7 cellular contexts compared by ENCODE assay signal in the genomic region with DNA sequence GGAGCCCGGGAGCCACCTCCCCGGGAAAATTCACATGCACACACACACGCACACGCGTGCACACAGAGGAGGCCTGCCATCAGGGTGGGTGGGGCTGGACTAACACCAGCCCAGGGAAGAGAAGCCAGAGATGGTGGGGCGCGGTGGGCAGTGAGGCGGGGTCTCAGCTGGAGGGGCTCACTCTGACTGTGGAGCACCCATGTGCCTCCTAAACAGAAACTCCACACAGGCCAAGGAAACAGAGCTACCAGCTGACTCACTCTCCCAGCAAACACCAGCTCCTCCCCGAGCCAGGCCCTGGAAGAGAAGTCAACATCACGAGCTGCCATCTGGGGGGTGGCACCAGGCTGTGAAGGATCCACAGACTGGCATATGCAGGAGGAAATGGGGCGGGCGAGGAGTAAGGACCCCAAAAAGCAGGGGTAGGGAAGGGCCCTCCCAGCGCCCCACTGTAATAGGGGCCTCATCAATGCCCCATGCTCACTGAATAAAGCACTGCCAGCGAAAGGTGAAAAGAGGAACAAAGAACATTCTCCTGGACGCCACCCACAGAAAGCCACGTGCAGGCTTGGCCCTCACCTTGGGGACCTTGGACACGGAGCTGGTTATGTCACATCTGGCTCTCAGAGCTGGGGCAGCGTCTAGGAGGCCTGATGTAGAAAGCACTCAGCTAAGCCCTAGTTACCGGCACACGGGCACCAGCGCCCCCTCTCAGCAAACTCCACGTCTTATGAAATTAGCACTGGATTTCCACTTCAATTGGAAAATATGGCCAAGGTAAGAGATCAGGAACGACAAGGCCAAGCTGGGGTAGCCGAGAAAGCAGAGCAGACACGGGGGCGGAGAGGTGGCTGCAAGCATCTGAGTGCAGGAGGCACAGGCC. TPM values are rescaled to one million over a fixed set of nuclear protein-coding genes. Genes with fewer than 3 reads are reported as not detected.
A peak's percentile ranks its signal among the peaks of the same experiment; 100 is the strongest.
DNase-seq lines count a peak whose midpoint lies in the region; ATAC-seq and FAIRE-seq lines count a peak whose summit lies in the region.

No MANE protein-coding gene starts in this region.

- intact Hi-C loops in right cardiac atrium (cut with DNase I) = no loop called here

- peak overlapping the region; percentile 73 for H3K27ac ChIP-seq in right cardiac atrium (ENCODE audit: low read length)
- peak overlapping the region; percentile 73 for H3K27ac ChIP-seq in rectal smooth muscle tissue (ENCODE audit: low read depth, low read length)

- H3K27me3 ChIP-seq in right cardiac atrium (ENCODE audit: control insufficient read depth, insufficient read depth) = no peaks in the 10 kb centered on the region
- no peaks in the 10 kb centered on the region for H3K27me3 ChIP-seq in rectal smooth muscle tissue (ENCODE audit: control insufficient read depth, insufficient read depth, low read length)

- peak overlapping the region; percentile 3 for H3K9ac ChIP-seq in rectal smooth muscle tissue (ENCODE audit: low read length)

- FAIRE-seq in GM18507 (lab: Jason Lieb, UNC) (peak; percentile 89), HTR-8/SVneo (lab: Jason Lieb, UNC) (no peak)

- H3K36me3 ChIP-seq in rectal smooth muscle tissue (ENCODE audit: control insufficient read depth, insufficient read depth, low read length) = no peaks in the 10 kb centered on the region

- WGBS in right cardiac atrium = 49% methylated on average over 26 of the region's 26 CpGs

- H3K4me1 ChIP-seq in right cardiac atrium (ENCODE audit: control insufficient read depth, insufficient read depth, low read length) (peaks cover 16% of the 10 kb centered on the region), rectal smooth muscle tissue (ENCODE audit: control insufficient read depth, insufficient read depth, low read length) (peaks cover 32% of the 10 kb centered on the region)

- H3K4me3 ChIP-seq in right cardiac atrium (ENCODE audit: low read length) (no peak overlapping the region), rectal smooth muscle tissue (ENCODE audit: low read length) (peak overlapping the region; percentile 44)

- peak; percentile 2 to 33 for ATAC-seq in right cardiac atrium
- ATAC-seq in activated CD4-positive, CD25-positive, alpha-beta regulatory T cell treated with anti-CD3 and anti-CD28 coated beads, Interleukin-2, amount 50 U/mL, for 24 hours = no peak

- no peaks in the 10 kb centered on the region for H3K9me3 ChIP-seq in right cardiac atrium (ENCODE audit: control insufficient read depth, low read length)

- DNase-seq in GM18507 (ENCODE audit: extremely low spot score, insufficient read length, low read depth) (no peak), HTR-8/SVneo (ENCODE audit: insufficient read length, low spot score) (peak; percentile 46), amniotic epithelial cell (ENCODE audit: low read depth) (peak; percentile 91), right cardiac atrium (peak; percentile 63 to 76 (median 74))
- no peak for DNase-seq in stimulated activated naive CD4-positive, alpha-beta T cell (lab: John Stamatoyannopoulos, UW)

RNA-seq across cellular contexts. Expression of a gene that starts 8.4 kb away (rescaled TPM):
- total RNA-seq in right cardiac atrium = 10 to 100 TPM; 36.2 to 46.4 (median 42.3) TPM
- 36.6 TPM for polyA plus RNA-seq in right cardiac atrium

RNA-seq across cellular contexts. Expression of a gene that starts 43.0 kb away (rescaled TPM):
- total RNA-seq in right cardiac atrium = 100 to 1,000 TPM; 156 to 212 (median 188) TPM
- polyA plus RNA-seq in right cardiac atrium = 217 TPM

Comparison
In these comparisons a context has a peak if more than half of its experiments do, and no peak if none do; other contexts are left out.
1. DNase-seq: peak in HTR-8/SVneo (single experiment), amniotic epithelial cell (single experiment) and right cardiac atrium (3 of 3); none in GM18507 (single experiment) and stimulated activated naive CD4-positive, alpha-beta T cell (0 of 6).
2. ATAC-seq: peak in right cardiac atrium (2 of 2); none in activated CD4-positive, CD25-positive, alpha-beta regulatory T cell treated with anti-CD3 and anti-CD28 coated beads, Interleukin-2, amount 50 U/mL, for 24 hours (0 of 2).